In the genomic region with DNA sequence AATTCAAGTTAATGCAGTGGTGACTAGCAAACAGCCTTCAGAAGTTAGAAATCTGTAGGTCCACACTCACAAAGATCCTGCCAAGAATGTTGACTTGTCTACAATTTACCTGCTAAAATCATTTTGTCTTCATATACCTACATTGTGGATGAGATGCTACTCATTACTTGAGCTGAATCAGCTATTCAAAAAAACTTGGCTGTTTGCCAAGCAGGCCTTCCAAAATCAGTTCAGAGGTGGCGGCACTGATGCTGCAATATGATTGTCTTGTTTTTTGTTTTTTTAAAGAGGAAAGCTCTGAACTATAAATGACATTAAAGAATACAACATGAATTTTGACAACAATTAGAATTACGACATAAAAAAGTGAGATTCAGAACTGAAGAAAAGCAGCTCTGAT, we compare ENCODE assay signal across 22 cellular contexts.
"Had no signal": no experiment of that assay in that cellular context is flagged by ENCODE, and none has a peak within 500 bp of the region (broad histone marks: within the 10 kb centered on the region; RNA-seq: fewer than 3 reads in every experiment).

No MANE protein-coding gene starts in this region.

- DNase-seq: activated CD4-positive, alpha-beta T cell treated with anti-CD3 and anti-CD28 coated beads, Interleukin-2, amount 50 U/mL, for 48 hours; activated gamma-delta T cell treated with Interleukin-2 at 50 U/mL for 16 hours; activated T-cell treated with anti-CD3 and anti-CD28 coated beads for 4 hours; adrenal gland; effector CD8-positive, alpha-beta T cell; heart right ventricle; immature natural killer cell; kidney glomerular epithelial cell; left ventricle myocardium inferior; naive thymus-derived CD4-positive, alpha-beta T cell; psoas muscle; right cardiac atrium; stimulated activated naive CD8-positive, alpha-beta T cell treated with anti-CD3 and anti-CD28 coated beads, Interleukin-15, Interleukin-2, amounts not matched to agents 100 U/mL and 50 U/mL, for 24 hours; substantia nigra; transverse colon had no signal

- H3K9me3 ChIP-seq: adrenal gland, vagina had no signal

- H3K4me1 ChIP-seq: adrenal gland, gastroesophageal sphincter, heart right ventricle, left ventricle myocardium inferior, neural progenitor cell, psoas muscle, transverse colon, vagina had no signal

- H3K4me3 Mint-ChIP-seq: activated T-helper 1 cell treated with anti-CD3 and anti-CD28 coated beads, Interleukin-12 subunit alpha, Interleukin-12 subunit beta, Interleukin-2, Interleukin-4 antibody, amounts not matched to agents 30 ng/mL and 10 ng/mL and 1 ng/mL, durations not matched to agents 14 hours and 24 hours and 36 hours; immature natural killer cell; memory B cell; naive thymus-derived CD4-positive, alpha-beta T cell; neural progenitor cell had no signal

- H3K27me3 ChIP-seq: adrenal gland, gastroesophageal sphincter, heart right ventricle, neural progenitor cell, transverse colon, vagina had no signal

- H3K4me3 ChIP-seq: adrenal gland, gastroesophageal sphincter, heart right ventricle, left ventricle myocardium inferior, neural progenitor cell, psoas muscle, skin epidermis, transverse colon, vagina had no signal

- H3K4me1 Mint-ChIP-seq: immature natural killer cell; memory B cell; naive thymus-derived CD4-positive, alpha-beta T cell; neural progenitor cell had no signal

- H3K27ac Mint-ChIP-seq: activated naive CD4-positive, alpha-beta T cell treated with anti-CD3 and anti-CD28 coated beads, Interleukin-2, amount 50 U/mL, for 72 hours; activated T-helper 1 cell treated with anti-CD3 and anti-CD28 coated beads, Interleukin-12 subunit alpha, Interleukin-12 subunit beta, Interleukin-2, Interleukin-4 antibody, amounts not matched to agents 30 ng/mL and 10 ng/mL and 1 ng/mL, durations not matched to agents 14 hours and 24 hours and 36 hours; immature natural killer cell; memory B cell; naive thymus-derived CD4-positive, alpha-beta T cell; neural progenitor cell had no signal

- H3K27ac ChIP-seq: adrenal gland, gastroesophageal sphincter, heart right ventricle, left ventricle myocardium inferior, neural progenitor cell, psoas muscle, skin epidermis, transverse colon, vagina had no signal

- H3K36me3 ChIP-seq: adrenal gland, gastroesophageal sphincter, heart right ventricle, left ventricle myocardium inferior, neural progenitor cell, transverse colon, vagina had no signal

- H3K36me3 Mint-ChIP-seq: neural progenitor cell had no signal

- H3K27me3 Mint-ChIP-seq: memory B cell; naive thymus-derived CD4-positive, alpha-beta T cell had no signal
